ENCODE assay signal across 34 cellular contexts in genomic region chr11:44079376-44079775, GRCh38. TPM values are rescaled to one million over a fixed set of nuclear protein-coding genes. Genes with fewer than 3 reads are reported as not detected.
"Had no signal": no experiment of that assay in that cellular context is flagged by ENCODE, and none has a peak within 500 bp of the region (broad histone marks: within the 10 kb centered on the region; RNA-seq: fewer than 3 reads in every experiment).

No MANE protein-coding gene starts in this region.

- H3K27me3 ChIP-seq: ascending aorta, brain microvascular endothelial cell, esophagus muscularis mucosa, foreskin keratinocyte, gastrocnemius medialis had no signal

- H3K27ac ChIP-seq: ascending aorta, brain microvascular endothelial cell, esophagus muscularis mucosa, foreskin keratinocyte, gastrocnemius medialis had no signal

- H3K4me3 ChIP-seq: ascending aorta, esophagus muscularis mucosa, gastrocnemius medialis had no signal

- H3K4me1 Mint-ChIP-seq: activated CD4-positive, alpha-beta T cell treated with anti-CD3 and anti-CD28 coated beads for 36 hours; activated naive CD4-positive, alpha-beta T cell treated with anti-CD3 and anti-CD28 coated beads, Interleukin-2, amount 10 ng/mL, durations not matched to agents 7 days and 5 days had no signal

- H3K4me3 Mint-ChIP-seq: activated CD4-positive, alpha-beta memory T cell treated with anti-CD3 and anti-CD28 coated beads for 36 hours; activated CD4-positive, alpha-beta T cell treated with anti-CD3 and anti-CD28 coated beads for 36 hours; activated CD4-positive, alpha-beta T cell treated with anti-CD3 and anti-CD28 coated beads, Interleukin-2, amount 10 ng/mL, durations not matched to agents 24 days and 14 days; activated CD8-positive, alpha-beta memory T cell treated with anti-CD3 and anti-CD28 coated beads, Interleukin-2, amount 10 ng/mL, durations not matched to agents 7 days and 5 days; activated CD8-positive, alpha-beta T cell treated with anti-CD3 and anti-CD28 coated beads, Interleukin-2, amount 10 ng/mL, durations not matched to agents 7 days and 5 days; activated naive CD4-positive, alpha-beta T cell treated with anti-CD3 and anti-CD28 coated beads, Interleukin-2, amount 10 ng/mL, durations not matched to agents 7 days and 5 days; activated naive CD8-positive, alpha-beta T cell treated with anti-CD3 and anti-CD28 coated beads, Interleukin-2, amount 10 ng/mL, durations not matched to agents 7 days and 5 days; activated T-helper 1 cell treated with anti-CD3 and anti-CD28 coated beads, Interleukin-12 subunit alpha, Interleukin-12 subunit beta, Interleukin-2, Interleukin-4 antibody, amounts not matched to agents 30 ng/mL and 10 ng/mL and 1 ng/mL, durations not matched to agents 14 hours and 24 hours and 36 hours; effector memory CD8-positive, alpha-beta T cell had no signal

- H3K27ac Mint-ChIP-seq: activated CD4-positive, alpha-beta memory T cell treated with anti-CD3 and anti-CD28 coated beads for 36 hours; activated CD4-positive, alpha-beta T cell treated with anti-CD3 and anti-CD28 coated beads for 36 hours; activated CD4-positive, alpha-beta T cell treated with anti-CD3 and anti-CD28 coated beads, Interleukin-2, amount 10 ng/mL, durations not matched to agents 24 days and 14 days; activated CD8-positive, alpha-beta memory T cell treated with anti-CD3 and anti-CD28 coated beads, Interleukin-2, amount 10 ng/mL, durations not matched to agents 7 days and 5 days; activated CD8-positive, alpha-beta T cell treated with anti-CD3 and anti-CD28 coated beads, Interleukin-2, amount 10 ng/mL, durations not matched to agents 7 days and 5 days; activated naive CD4-positive, alpha-beta T cell treated with anti-CD3 and anti-CD28 coated beads, Interleukin-2, amount 10 ng/mL, durations not matched to agents 7 days and 5 days; activated naive CD8-positive, alpha-beta T cell treated with anti-CD3 and anti-CD28 coated beads, Interleukin-2, amount 10 ng/mL, durations not matched to agents 7 days and 5 days; activated T-helper 1 cell treated with anti-CD3 and anti-CD28 coated beads, Interleukin-12 subunit alpha, Interleukin-12 subunit beta, Interleukin-2, Interleukin-4 antibody, amounts not matched to agents 30 ng/mL and 10 ng/mL and 1 ng/mL, durations not matched to agents 14 hours and 24 hours and 36 hours; activated T-helper 2 cell treated with anti-CD3 and anti-CD28 coated beads, Interferon-gamma antibody, Interleukin-2, Interleukin-4, amounts not matched to agents 10 μg/mL and 5 μg/mL and 100 μg/mL, durations not matched to agents 14 hours and 24 hours and 36 hours; effector memory CD8-positive, alpha-beta T cell had no signal

- H3K36me3 Mint-ChIP-seq: activated CD8-positive, alpha-beta memory T cell treated with anti-CD3 and anti-CD28 coated beads, Interleukin-2, amount 10 ng/mL, durations not matched to agents 7 days and 5 days had no signal

- H3K4me1 ChIP-seq: ascending aorta, esophagus muscularis mucosa, foreskin keratinocyte, gastrocnemius medialis had no signal

- H3K9me3 ChIP-seq: ascending aorta, esophagus muscularis mucosa, gastrocnemius medialis had no signal

- H3K36me3 ChIP-seq: brain microvascular endothelial cell had no signal

- H3K27me3 Mint-ChIP-seq: activated CD4-positive, alpha-beta memory T cell treated with anti-CD3 and anti-CD28 coated beads for 36 hours; activated CD4-positive, alpha-beta T cell treated with anti-CD3 and anti-CD28 coated beads for 36 hours; activated CD4-positive, alpha-beta T cell treated with anti-CD3 and anti-CD28 coated beads, Interleukin-2, amount 10 ng/mL, durations not matched to agents 24 days and 14 days; activated CD8-positive, alpha-beta memory T cell treated with anti-CD3 and anti-CD28 coated beads, Interleukin-2, amount 10 ng/mL, durations not matched to agents 7 days and 5 days; activated naive CD4-positive, alpha-beta T cell treated with anti-CD3 and anti-CD28 coated beads, Interleukin-2, amount 10 ng/mL, durations not matched to agents 7 days and 5 days; activated naive CD8-positive, alpha-beta T cell treated with anti-CD3 and anti-CD28 coated beads, Interleukin-2, amount 10 ng/mL, durations not matched to agents 7 days and 5 days; effector memory CD8-positive, alpha-beta T cell had no signal

- FAIRE-seq: bronchial epithelial cell, colon had no signal

- DNase-seq: activated CD4-positive, alpha-beta memory T cell treated with anti-CD3 and anti-CD28 coated beads for 36 hours; activated CD4-positive, alpha-beta T cell treated with anti-CD3 and anti-CD28 coated beads for 36 hours; activated CD4-positive, alpha-beta T cell treated with anti-CD3 and anti-CD28 coated beads, Interleukin-2, amount 10 ng/mL, durations not matched to agents 24 days and 14 days; activated CD4-positive, CD25-positive, alpha-beta regulatory T cell; activated CD4-positive, CD25-positive, alpha-beta regulatory T cell treated with anti-CD3 and anti-CD28 coated beads, Interleukin-2, amount 50 U/mL, for 72 hours; activated CD8-positive, alpha-beta memory T cell treated with anti-CD3 and anti-CD28 coated beads, Interleukin-2, amount 10 ng/mL, durations not matched to agents 7 days and 5 days; activated CD8-positive, alpha-beta memory T cell treated with anti-CD3 and anti-CD28 coated beads, Interleukin-2, amount 50 U/mL, for 4 hours; activated CD8-positive, alpha-beta T cell treated with anti-CD3 and anti-CD28 coated beads, Interleukin-2, amount 10 ng/mL, durations not matched to agents 7 days and 5 days; activated effector memory CD4-positive, alpha-beta T cell treated with anti-CD3 and anti-CD28 coated beads, Interleukin-2, amount 50 U/mL, for 16 hours; activated naive CD4-positive, alpha-beta T cell; activated naive CD4-positive, alpha-beta T cell treated with anti-CD3 and anti-CD28 coated beads, Interleukin-2, amount 10 ng/mL, durations not matched to agents 7 days and 5 days; activated naive CD8-positive, alpha-beta T cell treated with anti-CD3 and anti-CD28 coated beads, Interleukin-2, amount 10 ng/mL, durations not matched to agents 7 days and 5 days; activated T-cell treated with anti-CD3 and anti-CD28 coated beads, Interleukin-2, amount 50 U/mL, for 1 hour; activated T-cell treated with anti-CD3 and anti-CD28 coated beads, Interleukin-2, amount 50 U/mL, for 48 hours; brain microvascular endothelial cell; caudate nucleus; cortex of kidney; dermis blood vessel endothelial cell; effector CD4-positive, alpha-beta T cell; effector memory CD8-positive, alpha-beta T cell; erythroblast; foreskin keratinocyte; gastrocnemius medialis; glutamatergic neuron; T-helper 2 cell had no signal

- H3K9me3 Mint-ChIP-seq: activated CD4-positive, alpha-beta memory T cell treated with anti-CD3 and anti-CD28 coated beads for 36 hours; activated naive CD8-positive, alpha-beta T cell treated with anti-CD3 and anti-CD28 coated beads, Interleukin-2, amount 10 ng/mL, durations not matched to agents 7 days and 5 days; activated T-helper 1 cell treated with anti-CD3 and anti-CD28 coated beads, Interleukin-12 subunit alpha, Interleukin-12 subunit beta, Interleukin-2, Interleukin-4 antibody, amounts not matched to agents 30 ng/mL and 10 ng/mL and 1 ng/mL, durations not matched to agents 14 hours and 24 hours and 36 hours; effector memory CD8-positive, alpha-beta T cell had no signal

RNA-seq across cellular contexts. Expression of gene ACCSL, which starts 31.6 kb away (rescaled TPM):
- total RNA-seq: activated CD4-positive, alpha-beta memory T cell treated with anti-CD3 and anti-CD28 coated beads for 36 hours; activated CD4-positive, alpha-beta T cell treated with anti-CD3 and anti-CD28 coated beads for 36 hours; activated CD4-positive, alpha-beta T cell treated with anti-CD3 and anti-CD28 coated beads, Interleukin-2, amount 10 ng/mL, durations not matched to agents 24 days and 14 days; activated CD8-positive, alpha-beta memory T cell treated with anti-CD3 and anti-CD28 coated beads for 36 hours; activated CD8-positive, alpha-beta memory T cell treated with anti-CD3 and anti-CD28 coated beads, Interleukin-2, amount 10 ng/mL, durations not matched to agents 7 days and 5 days; activated CD8-positive, alpha-beta T cell treated with anti-CD3 and anti-CD28 coated beads, Interleukin-2, amount 10 ng/mL, durations not matched to agents 7 days and 5 days; activated naive CD8-positive, alpha-beta T cell treated with anti-CD3 and anti-CD28 coated beads, Interleukin-2, amount 10 ng/mL, durations not matched to agents 7 days and 5 days; activated T-helper 1 cell treated with anti-CD3 and anti-CD28 coated beads, Interleukin-12 subunit alpha, Interleukin-12 subunit beta, Interleukin-2, Interleukin-4 antibody, amounts not matched to agents 30 ng/mL and 10 ng/mL and 1 ng/mL, durations not matched to agents 14 hours and 24 hours and 36 hours; activated T-helper 2 cell treated with anti-CD3 and anti-CD28 coated beads, Interferon-gamma antibody, Interleukin-2, Interleukin-4, amounts not matched to agents 10 μg/mL and 5 μg/mL and 100 μg/mL, durations not matched to agents 14 hours and 24 hours and 36 hours; ascending aorta; bronchial epithelial cell; chondrocyte; dermis blood vessel endothelial cell; esophagus muscularis mucosa; foreskin keratinocyte; gastrocnemius medialis; T-helper 1 cell treated with Interleukin-12 subunit alpha and Interleukin-12 subunit beta and Interleukin-4 antibody, amounts not matched to agents 30 ng/mL and 1 ng/mL, for 36 hours had no signal
- polyA plus RNA-seq: foreskin keratinocyte had no signal
